ENCODE assay signal across 29 cellular contexts in the genomic region with DNA sequence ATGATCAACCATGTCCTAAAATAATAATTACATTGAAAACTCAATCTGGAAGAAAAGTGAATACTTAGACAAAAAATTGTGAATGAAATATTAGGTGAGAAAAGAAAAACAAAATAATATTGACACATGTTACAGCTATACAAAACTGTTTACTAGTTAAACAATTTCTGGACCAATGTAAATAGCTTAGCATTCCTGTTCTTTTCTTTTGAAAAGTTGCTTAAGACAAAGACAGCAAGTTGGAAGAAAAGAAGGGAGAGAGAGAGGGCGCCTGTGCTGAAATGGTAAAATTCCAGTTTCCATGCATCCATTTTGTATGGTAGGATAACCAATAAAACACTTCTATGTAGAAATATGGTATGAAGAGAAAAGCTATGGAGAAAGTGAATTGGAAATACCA.
"Had no signal": no experiment of that assay in that cellular context is flagged by ENCODE, and none has a peak within 500 bp of the region (broad histone marks: within the 10 kb centered on the region; RNA-seq: fewer than 3 reads in every experiment).

No MANE protein-coding gene starts in this region.

- H2AFZ ChIP-seq: hepatocyte had no signal

- H3K4me2 ChIP-seq: hepatocyte had no signal

- H3K27ac ChIP-seq: ascending aorta, breast epithelium, cardiac muscle cell, colonic mucosa, epithelial cell of prostate, esophagus squamous epithelium, gastroesophageal sphincter, heart right ventricle, hepatocyte had no signal

- ATAC-seq: activated CD8-positive, alpha-beta memory T cell treated with anti-CD3 and anti-CD28 coated beads, Interleukin-2, amount 10 ng/mL, durations not matched to agents 7 days and 5 days; activated CD8-positive, alpha-beta T cell treated with anti-CD3 and anti-CD28 coated beads for 36 hours; activated naive CD4-positive, alpha-beta T cell treated with anti-CD3 and anti-CD28 coated beads, Interleukin-2, amount 50 U/mL, for 72 hours; gastroesophageal sphincter; heart right ventricle had no signal

- H3K9me3 Mint-ChIP-seq: activated CD8-positive, alpha-beta T cell treated with anti-CD3 and anti-CD28 coated beads for 36 hours had no signal

- H3K79me2 ChIP-seq: hepatocyte had no signal

- H3K27me3 ChIP-seq: ascending aorta, breast epithelium, cardiac muscle cell, colonic mucosa, gastroesophageal sphincter, hepatocyte had no signal

- H3K4me1 Mint-ChIP-seq: brain had no signal

- H3K4me1 ChIP-seq: ascending aorta, breast epithelium, colonic mucosa, esophagus squamous epithelium, gastroesophageal sphincter, heart right ventricle had no signal

- H3K27me3 Mint-ChIP-seq: activated CD8-positive, alpha-beta T cell treated with anti-CD3 and anti-CD28 coated beads for 36 hours had no signal

- H3K27ac Mint-ChIP-seq: activated CD8-positive, alpha-beta memory T cell treated with anti-CD3 and anti-CD28 coated beads, Interleukin-2, amount 10 ng/mL, durations not matched to agents 7 days and 5 days; activated CD8-positive, alpha-beta T cell treated with anti-CD3 and anti-CD28 coated beads for 36 hours; activated naive CD4-positive, alpha-beta T cell treated with anti-CD3 and anti-CD28 coated beads, Interleukin-2, amount 50 U/mL, for 72 hours; activated naive CD8-positive, alpha-beta T cell treated with anti-CD3 and anti-CD28 coated beads, Interleukin-2, amount 10 ng/mL, durations not matched to agents 7 days and 5 days; activated T-helper 1 cell treated with anti-CD3 and anti-CD28 coated beads, Interleukin-12 subunit alpha, Interleukin-12 subunit beta, Interleukin-2, Interleukin-4 antibody, amounts not matched to agents 30 ng/mL and 10 ng/mL and 1 ng/mL, durations not matched to agents 14 hours and 24 hours and 36 hours; activated T-helper 2 cell treated with anti-CD3 and anti-CD28 coated beads, Interferon-gamma antibody, Interleukin-2, Interleukin-4, amounts not matched to agents 10 μg/mL and 5 μg/mL and 100 μg/mL, durations not matched to agents 14 hours and 24 hours and 36 hours; brain had no signal

- H3K36me3 ChIP-seq: ascending aorta, breast epithelium, cardiac muscle cell, colonic mucosa, esophagus squamous epithelium, gastroesophageal sphincter, heart right ventricle had no signal

- DNase-seq: activated CD4-positive, alpha-beta T cell treated with anti-CD3 and anti-CD28 coated beads for 48 hours; activated CD8-positive, alpha-beta memory T cell treated with anti-CD3 and anti-CD28 coated beads, Interleukin-2, amount 10 ng/mL, durations not matched to agents 7 days and 5 days; activated CD8-positive, alpha-beta memory T cell treated with anti-CD3 and anti-CD28 coated beads, Interleukin-2, amount 50 U/mL, for 4 hours; activated CD8-positive, alpha-beta T cell treated with anti-CD3 and anti-CD28 coated beads for 36 hours; activated effector memory CD4-positive, alpha-beta T cell treated with anti-CD3 and anti-CD28 coated beads, Interleukin-2, amount 50 U/mL, for 16 hours; activated naive CD8-positive, alpha-beta T cell treated with anti-CD3 and anti-CD28 coated beads, Interleukin-2, amount 10 ng/mL, durations not matched to agents 7 days and 5 days; activated T-cell treated with anti-CD3 and anti-CD28 coated beads, Interleukin-2, amount 50 U/mL, for 1 hour; activated T-cell treated with anti-CD3 and anti-CD28 coated beads, Interleukin-2, amount 50 U/mL, for 48 hours; central memory CD4-positive, alpha-beta T cell; cerebellar nuclear complex; colonic mucosa; effector CD8-positive, alpha-beta T cell; esophagus squamous epithelium; foreskin melanocyte; heart right ventricle; T-helper 1 cell; T-helper 2 cell had no signal

- H3K36me3 Mint-ChIP-seq: brain had no signal

- H3K9me3 ChIP-seq: ascending aorta, breast epithelium, colonic mucosa, esophagus squamous epithelium, gastroesophageal sphincter, heart right ventricle had no signal

- FAIRE-seq: endometrium, endothelial cell of umbilical vein had no signal

- H3K4me3 Mint-ChIP-seq: activated CD8-positive, alpha-beta memory T cell treated with anti-CD3 and anti-CD28 coated beads, Interleukin-2, amount 10 ng/mL, durations not matched to agents 7 days and 5 days; activated CD8-positive, alpha-beta T cell treated with anti-CD3 and anti-CD28 coated beads for 36 hours; activated naive CD8-positive, alpha-beta T cell treated with anti-CD3 and anti-CD28 coated beads, Interleukin-2, amount 10 ng/mL, durations not matched to agents 7 days and 5 days; activated T-helper 1 cell treated with anti-CD3 and anti-CD28 coated beads, Interleukin-12 subunit alpha, Interleukin-12 subunit beta, Interleukin-2, Interleukin-4 antibody, amounts not matched to agents 30 ng/mL and 10 ng/mL and 1 ng/mL, durations not matched to agents 14 hours and 24 hours and 36 hours; brain had no signal

- H3K4me3 ChIP-seq: ascending aorta, breast epithelium, cardiac muscle cell, colonic mucosa, esophagus squamous epithelium, gastroesophageal sphincter, heart right ventricle, hepatocyte had no signal
